20 cellular contexts compared by ENCODE assay signal in the genomic region with DNA sequence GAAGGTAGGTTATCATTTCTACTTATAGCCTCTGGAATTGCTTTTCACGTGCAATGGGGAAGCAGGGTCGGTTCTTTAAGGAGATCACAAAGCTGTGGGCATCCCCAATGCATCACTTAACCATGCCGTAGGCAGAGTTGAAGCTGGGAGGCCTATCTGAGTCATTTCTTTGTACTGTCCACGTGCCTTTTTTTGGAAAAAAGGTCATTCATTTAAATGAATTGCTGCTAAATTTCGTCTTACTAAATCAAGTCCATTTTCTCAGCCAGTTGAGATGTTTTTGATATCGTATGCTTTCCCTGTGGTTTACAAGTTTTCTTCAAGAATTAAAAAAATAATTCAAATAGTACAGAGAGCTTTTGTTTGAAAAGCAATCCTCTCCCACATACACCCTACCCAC. TPM values are rescaled to one million over a fixed set of nuclear protein-coding genes. Genes with fewer than 3 reads are reported as not detected.
DNase-seq lines count a peak whose midpoint lies in the region; ATAC-seq and TF ChIP-seq lines count a peak whose summit lies in the region.
"Had no signal": no experiment of that assay in that cellular context is flagged by ENCODE, and none has a peak within 500 bp of the region (broad histone marks: within the 10 kb centered on the region; RNA-seq: fewer than 3 reads in every experiment).

No MANE protein-coding gene starts in this region.

- H3K36me3 ChIP-seq in esophagus muscularis mucosa, result no peaks in the 10 kb centered on the region
- no peaks in the 10 kb centered on the region for H3K36me3 ChIP-seq in uterus
- H3K36me3 ChIP-seq: BLaER1 had no signal

- no peak overlapping the region for H3K4me3 ChIP-seq in esophagus muscularis mucosa
- H3K4me3 ChIP-seq in uterus, result no peak overlapping the region
- H3K4me3 ChIP-seq: BLaER1, GM12878, GM23338 had no signal

- H3K27ac Mint-ChIP-seq in osteocyte (ENCODE audit: unreplicated experiment), result no peak overlapping the region
- H3K27ac Mint-ChIP-seq: CD14-positive monocyte; CD4-positive, alpha-beta memory T cell; GM23338 had no signal

- no peaks in the 10 kb centered on the region for H3K9me3 ChIP-seq in esophagus muscularis mucosa
- no peaks in the 10 kb centered on the region for H3K9me3 ChIP-seq in uterus
- H3K9me3 ChIP-seq: BLaER1 had no signal

- no peaks in the 10 kb centered on the region for H3K9me3 Mint-ChIP-seq in osteocyte (ENCODE audit: unreplicated experiment)
- H3K9me3 Mint-ChIP-seq: CD4-positive, alpha-beta memory T cell had no signal

- TF ChIP-seq POLR2A in esophagus muscularis mucosa (IDR thresholded peaks at IDR 0.05; ENCODE audit: low read depth), result no peak
- no peak for TF ChIP-seq POLR2A in uterus (IDR thresholded peaks at IDR 0.05)

- in situ Hi-C loops in SK-MEL-5 (cut with HindIII; ENCODE audit: low pct_unique_long_range_greater_than_20kb, low sequenced_read_pairs), result no loop called here

- H3K4me1 ChIP-seq in esophagus muscularis mucosa, result peaks cover 0 to 3% (median 1%) of the 10 kb centered on the region in 4 donors
- H3K4me1 ChIP-seq in uterus, result peaks cover 0 to 4% of the 10 kb centered on the region in 2 donors

- H3K4me1 Mint-ChIP-seq in osteocyte (ENCODE audit: unreplicated experiment), result peaks cover 24% of the 10 kb centered on the region

- H3K4me3 Mint-ChIP-seq in osteocyte (ENCODE audit: unreplicated experiment), result no peak overlapping the region
- H3K4me3 Mint-ChIP-seq: CD14-positive monocyte; CD4-positive, alpha-beta memory T cell; GM23338 had no signal

- TF ChIP-seq CTCF in esophagus muscularis mucosa (IDR thresholded peaks at IDR 0.05) (no peak), osteocyte (IDR thresholded peaks at IDR 0.05) (no peak), omental fat pad (IDR thresholded peaks at IDR 0.05) (no peak), uterus (IDR thresholded peaks at IDR 0.05) (no peak)

- no peak for TF ChIP-seq EP300 in esophagus muscularis mucosa (IDR thresholded peaks at IDR 0.05)

- WGBS in esophagus muscularis mucosa, result 89% methylated on average over 6 of the region's 6 CpGs

- intact Hi-C loops in esophagus muscularis mucosa (cut with DNase I), result no loop called here
- intact Hi-C loops in uterus (cut with DNase I; ENCODE audit: low total_unique reads), result no loop called here

- H3K27me3 Mint-ChIP-seq in osteocyte (ENCODE audit: unreplicated experiment), result peaks cover 31% of the 10 kb centered on the region
- H3K27me3 Mint-ChIP-seq: CD4-positive, alpha-beta memory T cell had no signal

- H3K27me3 ChIP-seq in esophagus muscularis mucosa (no peaks in the 10 kb centered on the region), uterus (no peaks in the 10 kb centered on the region)
- H3K27me3 ChIP-seq: BLaER1 had no signal

- DNase-seq in COLO829 (ENCODE audit: low spot score) (peak; percentile 93), SK-MEL-5 (ENCODE audit: low read depth, low spot score) (peak; percentile 45), esophagus muscularis mucosa (ENCODE audit: extremely low spot score) (peak; percentile 68), osteocyte (ENCODE audit: extremely low spot score, unreplicated experiment) (peak; percentile 19), omental fat pad (ENCODE audit: low spot score) (no peak), uterus (no peak)
- DNase-seq: 8988T; CD4-positive, alpha-beta memory T cell; DMS 273 treated with DMSO at 0.1 percent for 48 hours; DMS53; DND-41; EL; HCEC 1CT had no signal

- H3K27ac ChIP-seq in esophagus muscularis mucosa (replicated peaks in 1 of 4) (no peak overlapping the region), uterus (no peak overlapping the region)
- H3K27ac ChIP-seq: BLaER1, HL-60 had no signal

- ATAC-seq in omental fat pad (ENCODE audit: low FRiP score) (no peak), GM21515 (IDR thresholded peaks at IDR 0.05; ENCODE audit: unreplicated experiment) (no peak)
- ATAC-seq: GM12878, GM23338 had no signal

- no peaks in the 10 kb centered on the region for H3K36me3 Mint-ChIP-seq in osteocyte (ENCODE audit: unreplicated experiment)
- H3K36me3 Mint-ChIP-seq: CD14-positive monocyte; CD4-positive, alpha-beta memory T cell had no signal

RNA-seq across cellular contexts. Expression of gene GYPC, which starts 17.2 kb away (rescaled TPM):
- 439 and 444 TPM in 2 replicates for total RNA-seq in SK-MEL-5 (2014; rRNA removed; shearing (Covaris generic))
- 260 and 299 TPM in 2 replicates for polyA plus RNA-seq in SK-MEL-5 (2015; cell fraction: cytosol; rRNA removed)
- 46.9 and 49.4 TPM in 2 replicates for polyA plus RNA-seq in SK-MEL-5 (2015; cell fraction: nucleus; rRNA removed)
- total RNA-seq in esophagus muscularis mucosa (100 to 1,000 TPM; 119 to 197 (median 167) TPM), osteocyte (110 and 114 TPM in 2 replicates), omental fat pad (100 to 1,000 TPM; 170 to 220 (median 171) TPM), uterus (10 to 100 TPM; 35.1 to 75.0 (median 57.8) TPM)
- total RNA-seq: HT1080 had no signal

Comparison
In these comparisons a context has a peak if more than half of its experiments do, and no peak if none do; other contexts are left out.
1. DNase-seq: peak in COLO829 (single experiment), SK-MEL-5 (single experiment), esophagus muscularis mucosa (single experiment) and osteocyte (single experiment); none in omental fat pad (single experiment) and uterus (0 of 2).